ENCODE assay signal across 22 cellular contexts in the genomic region with DNA sequence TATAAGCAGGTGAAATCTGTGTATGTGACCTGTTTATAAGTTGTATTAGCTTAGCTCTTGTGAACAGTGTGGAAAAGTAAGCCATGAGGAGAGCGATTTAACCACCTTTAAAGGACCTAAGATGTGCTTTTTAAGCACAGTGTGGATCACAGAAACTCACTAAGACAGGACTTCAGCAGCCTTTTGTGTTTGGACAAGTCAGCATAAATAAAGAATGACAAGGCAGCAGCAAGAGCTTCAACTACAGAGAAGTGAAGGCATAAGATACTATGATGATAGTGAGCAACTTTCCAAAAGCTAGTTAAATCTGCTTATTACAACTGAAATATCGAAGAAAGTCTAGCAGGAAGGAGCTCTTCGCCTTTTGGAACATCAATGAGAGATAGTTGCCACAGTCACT. TPM values are rescaled to one million over a fixed set of nuclear protein-coding genes. Genes with fewer than 3 reads are reported as not detected.
A peak's percentile ranks its signal among the peaks of the same experiment; 100 is the strongest.
DNase-seq lines count a peak whose midpoint lies in the region; ATAC-seq, FAIRE-seq and TF ChIP-seq lines count a peak whose summit lies in the region.
"Had no signal": no experiment of that assay in that cellular context is flagged by ENCODE, and none has a peak within 500 bp of the region (broad histone marks: within the 10 kb centered on the region; RNA-seq: fewer than 3 reads in every experiment).

No MANE protein-coding gene starts in this region.

- WGBS in SK-N-SH (ENCODE audit: low lambda C conversion rate): 94% methylated on average over 3 of the region's 3 CpGs

- no peak for TF ChIP-seq RAD21 in SK-N-SH (IDR thresholded peaks at IDR 0.05; ENCODE audit: low read length)

- peaks cover 10 to 64% of the 10 kb centered on the region in 2 donors for H3K36me3 ChIP-seq in gastrocnemius medialis
- peaks cover 60 to 67% of the 10 kb centered on the region in 2 experiments for H3K36me3 ChIP-seq in SK-N-SH (replicated peaks in 1 of 2; ENCODE audit: control insufficient read depth in 1 of 2, insufficient read depth in 2 of 2, low read length in 1 of 2)

- POLR2A ChIA-PET in SK-N-SH (lab: Yijun Ruan, JAX): interaction anchor here (1.2 kb wide), 1 partner anchor 43 kb away, joined by 4 read pairs; the partner anchor contains the start of gene NFE2L2

- H3K9me2 ChIP-seq in SK-N-SH: no peaks in the 10 kb centered on the region

- peak overlapping the region in 3 of 4 donors; percentile 48 to 66 (median 56) for H3K27ac ChIP-seq in gastrocnemius medialis
- H3K27ac ChIP-seq in SK-N-SH (ENCODE audit: low read depth in 2 of 2, low read length in 1 of 2): peak overlapping the region in 1 of 2 experiments; percentile 18; a peak in 1 of 4 replicates
- H3K27ac ChIP-seq: C4-2B, KMS-11, pancreas, tibial nerve, VCaP had no signal

- H3K9me3 ChIP-seq in gastrocnemius medialis: no peaks in the 10 kb centered on the region
- H3K9me3 ChIP-seq in SK-N-SH: no peaks in the 10 kb centered on the region
- H3K9me3 ChIP-seq: pancreas, tibial nerve had no signal

- TF ChIP-seq POLR2A in H54 (IDR thresholded peaks at IDR 0.05; ENCODE audit: low read depth, low read length) (no peak), gastrocnemius medialis (IDR thresholded peaks at IDR 0.05) (no peak)

- H3K27me3 ChIP-seq in gastrocnemius medialis: no peaks in the 10 kb centered on the region
- no peaks in the 10 kb centered on the region for H3K27me3 ChIP-seq in SK-N-SH (ENCODE audit: insufficient read depth)
- H3K27me3 ChIP-seq: pancreas, tibial nerve had no signal

- H3F3A ChIP-seq in SK-N-SH (replicated peaks; ENCODE audit: insufficient read depth): peaks cover 83% of the 10 kb centered on the region

- H3K4me3 Mint-ChIP-seq in activated naive CD4-positive, alpha-beta T cell treated with anti-CD3 and anti-CD28 coated beads for 36 hours: no peak overlapping the region
- H3K4me3 Mint-ChIP-seq in chondrocyte (ENCODE audit: unreplicated experiment): no peak overlapping the region
- H3K4me3 Mint-ChIP-seq: T-helper 1 cell treated with Interleukin-12 subunit alpha and Interleukin-12 subunit beta and Interleukin-4 antibody, amounts not matched to agents 30 μg/mL and 1 μg/mL, for 36 hours had no signal

- peaks cover 19 to 26% of the 10 kb centered on the region in 2 donors for H3K4me1 ChIP-seq in gastrocnemius medialis
- H3K4me1 ChIP-seq in SK-N-SH (ENCODE audit: control insufficient read depth in 1 of 2, insufficient read depth in 2 of 2, low read depth in 1 of 2, low read length in 1 of 2): peaks cover 0 to 4% of the 10 kb centered on the region in 2 experiments; a peak in 1 of 4 replicates

- peaks cover 44% of the 10 kb centered on the region for H3K4me1 Mint-ChIP-seq in activated naive CD4-positive, alpha-beta T cell treated with anti-CD3 and anti-CD28 coated beads for 36 hours (ENCODE audit: low read depth)
- peaks cover 17% of the 10 kb centered on the region for H3K4me1 Mint-ChIP-seq in chondrocyte (ENCODE audit: low read depth)

- peaks cover 59% of the 10 kb centered on the region for H3K79me2 ChIP-seq in SK-N-SH (ENCODE audit: insufficient read depth)

- TF ChIP-seq EP300 in SK-N-SH (IDR thresholded peaks at IDR 0.05; ENCODE audit: borderline replicate concordance in 1 of 2, low read depth in 1 of 2, low read length in 1 of 2): no peak

- DNase-seq in activated naive CD4-positive, alpha-beta T cell treated with anti-CD3 and anti-CD28 coated beads for 36 hours: no peak
- no peak for DNase-seq in activated naive CD4-positive, alpha-beta T cell (lab: John Stamatoyannopoulos, UW)
- DNase-seq in H54 (ENCODE audit: insufficient read length, low spot score) (no peak), chondrocyte (ENCODE audit: low spot score) (no peak), gastrocnemius medialis (no peak), SK-N-SH (no peak)
- no peak for DNase-seq in effector CD8-positive, alpha-beta T cell (lab: John Stamatoyannopoulos, UW)
- no peak for DNase-seq in stimulated activated CD4-positive, alpha-beta T cell treated with anti-CD3 and anti-CD28 coated beads, Interleukin-4, amount 100 ng/mL, for 1 hour
- DNase-seq: amygdala; DMS153; mammary epithelial cell; NCI-H2171 treated with DMSO at 0.1 percent for 48 hours; pancreas; SIG-M5; stimulated activated naive CD4-positive, alpha-beta T cell had no signal

- no peak overlapping the region for H3K4me3 ChIP-seq in gastrocnemius medialis
- no peak overlapping the region for H3K4me3 ChIP-seq in SK-N-SH (ENCODE audit: low read depth in 2 of 2, low read length in 1 of 2)
- H3K4me3 ChIP-seq: GM12878, pancreas, tibial nerve had no signal

- intact Hi-C loops in activated naive CD4-positive, alpha-beta T cell treated with anti-CD3 and anti-CD28 coated beads for 36 hours (cut with micrococcal nuclease): no loop called here
- intact Hi-C loops in gastrocnemius medialis (cut with DNase I; ENCODE audit: low total_unique reads): no loop called here

- ATAC-seq in gastrocnemius medialis: no peak
- ATAC-seq: esophagus mucosa, GM12878, pancreas had no signal

- no peak overlapping the region for H3K4me2 ChIP-seq in SK-N-SH
- H3K4me2 ChIP-seq: KMS-11 had no signal

- no peak overlapping the region for H2AFZ ChIP-seq in SK-N-SH (ENCODE audit: low read depth)

- H3K27ac Mint-ChIP-seq in activated naive CD4-positive, alpha-beta T cell treated with anti-CD3 and anti-CD28 coated beads for 36 hours: peak overlapping the region; percentile 51
- H3K27ac Mint-ChIP-seq in chondrocyte (ENCODE audit: unreplicated experiment): peak overlapping the region; percentile 32
- H3K27ac Mint-ChIP-seq: T-helper 1 cell treated with Interleukin-12 subunit alpha and Interleukin-12 subunit beta and Interleukin-4 antibody, amounts not matched to agents 30 μg/mL and 1 μg/mL, for 36 hours had no signal

- FAIRE-seq in H54 (lab: Jason Lieb, UNC): peak; percentile 96
- FAIRE-seq: GM12878, pancreas had no signal

- TF ChIP-seq CTCF in chondrocyte (IDR thresholded peaks at IDR 0.05): no peak
- TF ChIP-seq CTCF in gastrocnemius medialis (IDR thresholded peaks at IDR 0.05 in 4 of 5, conservative IDR thresholded peaks at IDR 0.05 in 1 of 5): no peak
- no peak for TF ChIP-seq CTCF in SK-N-SH (IDR thresholded peaks at IDR 0.05)

- H3K9ac ChIP-seq in SK-N-SH: no peak overlapping the region
- H3K9ac ChIP-seq: KMS-11 had no signal

- CTCF ChIA-PET in activated naive CD4-positive, alpha-beta T cell treated with anti-CD3 and anti-CD28 coated beads for 36 hours (lab: Charles Lee): interaction anchor here (1.0 to 1.8 kb wide), 4 partner anchors 16 to 71 kb away, joined by 3 to 5 read pairs (median 4); no protein-coding TSS in a partner anchor
- CTCF ChIA-PET in SK-N-SH (lab: Yijun Ruan, JAX): interaction anchor here (0.9 to 2.2 kb wide), 3 partner anchors 33 to 57 kb away, joined by 3 to 10 read pairs (median 3); no protein-coding TSS in a partner anchor

- H3K9me3 Mint-ChIP-seq in activated naive CD4-positive, alpha-beta T cell treated with anti-CD3 and anti-CD28 coated beads for 36 hours: no peaks in the 10 kb centered on the region
- H3K9me3 Mint-ChIP-seq in chondrocyte (ENCODE audit: low read depth): no peaks in the 10 kb centered on the region
- H3K9me3 Mint-ChIP-seq: T-helper 1 cell treated with Interleukin-12 subunit alpha and Interleukin-12 subunit beta and Interleukin-4 antibody, amounts not matched to agents 30 μg/mL and 1 μg/mL, for 36 hours had no signal

- H4K20me1 ChIP-seq in SK-N-SH (ENCODE audit: insufficient read depth): peaks cover 47% of the 10 kb centered on the region

- in situ Hi-C loops in gastrocnemius medialis (cut with MboI; ENCODE audit: low sequenced_read_pairs in 4 of 4): no loop called here

- H3K36me3 Mint-ChIP-seq in activated naive CD4-positive, alpha-beta T cell treated with anti-CD3 and anti-CD28 coated beads for 36 hours (ENCODE audit: low read depth): peaks cover 49% of the 10 kb centered on the region
- H3K36me3 Mint-ChIP-seq in chondrocyte (ENCODE audit: low read depth): peaks cover 29% of the 10 kb centered on the region

- H3K27me3 Mint-ChIP-seq in activated naive CD4-positive, alpha-beta T cell treated with anti-CD3 and anti-CD28 coated beads for 36 hours (ENCODE audit: low read depth): no peaks in the 10 kb centered on the region
- no peaks in the 10 kb centered on the region for H3K27me3 Mint-ChIP-seq in chondrocyte (ENCODE audit: low read depth)

TF ChIP-seq in SK-N-SH, 30 proteins besides CTCF, POLR2A, EP300 and RAD21:
- no peak for TF ChIP-seq USF2 (IDR thresholded peaks at IDR 0.05; ENCODE audit: borderline replicate concordance, low read depth, low read length)
- TF ChIP-seq FOXM1 (IDR thresholded peaks at IDR 0.05; ENCODE audit: low read depth): no peak
- no peak for TF ChIP-seq SMC3 (IDR thresholded peaks at IDR 0.05; ENCODE audit: low read depth, low read length)
- no peak for TF ChIP-seq RCOR1 (IDR thresholded peaks at IDR 0.05; ENCODE audit: low read length)
- no peak for TF ChIP-seq ELF1 (IDR thresholded peaks at IDR 0.05)
- no peak for TF ChIP-seq MXI1 (IDR thresholded peaks at IDR 0.05; ENCODE audit: low read depth, low read length)
- no peak for TF ChIP-seq TAF1 (IDR thresholded peaks at IDR 0.05; ENCODE audit: borderline replicate concordance, low read depth, low read length)
- TF ChIP-seq TEAD4 (IDR thresholded peaks at IDR 0.05; ENCODE audit: borderline replicate concordance, insufficient read depth): no peak
TF ChIP-seq in SK-N-SH: peak in this region for 0.

RNA-seq across cellular contexts. Expression of gene HNRNPA3, which starts 8.9 kb away (rescaled TPM):
- 100 to 1,000 TPM; 312 to 340 TPM for total RNA-seq in activated naive CD4-positive, alpha-beta T cell treated with anti-CD3 and anti-CD28 coated beads for 36 hours
- total RNA-seq in chondrocyte: 98.0 to 153 TPM (median 106 TPM) in 3 replicates
- total RNA-seq in gastrocnemius medialis: 10 to 100 TPM; 16.1 to 32.2 (median 22.4) TPM
- polyA plus RNA-seq in SK-N-SH (2012; rRNA removed): 86.5 and 102 TPM in 2 replicates
- polyA plus RNA-seq in SK-N-SH (2012; cell fraction: cytosol; rRNA removed): 125 and 185 TPM in 2 replicates
- 58.1 and 110 TPM in 2 replicates for polyA plus RNA-seq in SK-N-SH (2012; cell fraction: nucleus; rRNA removed)

RNA-seq across cellular contexts. Expression of gene NFE2L2, which starts 43.0 kb away (rescaled TPM):
- total RNA-seq in activated naive CD4-positive, alpha-beta T cell treated with anti-CD3 and anti-CD28 coated beads for 36 hours: 10 to 100 TPM; 63.8 to 66.9 TPM
- 65.7 to 88.2 TPM (median 86.8 TPM) in 3 replicates for total RNA-seq in chondrocyte
- total RNA-seq in gastrocnemius medialis: 10 to 100 TPM; 33.0 to 93.3 (median 59.1) TPM
- 40.9 and 61.9 TPM in 2 replicates for polyA plus RNA-seq in SK-N-SH (2012; rRNA removed)
- 57.8 and 59.5 TPM in 2 replicates for polyA plus RNA-seq in SK-N-SH (2012; cell fraction: cytosol; rRNA removed)
- 51.9 and 65.3 TPM in 2 replicates for polyA plus RNA-seq in SK-N-SH (2012; cell fraction: nucleus; rRNA removed)
